In the genomic region with DNA sequence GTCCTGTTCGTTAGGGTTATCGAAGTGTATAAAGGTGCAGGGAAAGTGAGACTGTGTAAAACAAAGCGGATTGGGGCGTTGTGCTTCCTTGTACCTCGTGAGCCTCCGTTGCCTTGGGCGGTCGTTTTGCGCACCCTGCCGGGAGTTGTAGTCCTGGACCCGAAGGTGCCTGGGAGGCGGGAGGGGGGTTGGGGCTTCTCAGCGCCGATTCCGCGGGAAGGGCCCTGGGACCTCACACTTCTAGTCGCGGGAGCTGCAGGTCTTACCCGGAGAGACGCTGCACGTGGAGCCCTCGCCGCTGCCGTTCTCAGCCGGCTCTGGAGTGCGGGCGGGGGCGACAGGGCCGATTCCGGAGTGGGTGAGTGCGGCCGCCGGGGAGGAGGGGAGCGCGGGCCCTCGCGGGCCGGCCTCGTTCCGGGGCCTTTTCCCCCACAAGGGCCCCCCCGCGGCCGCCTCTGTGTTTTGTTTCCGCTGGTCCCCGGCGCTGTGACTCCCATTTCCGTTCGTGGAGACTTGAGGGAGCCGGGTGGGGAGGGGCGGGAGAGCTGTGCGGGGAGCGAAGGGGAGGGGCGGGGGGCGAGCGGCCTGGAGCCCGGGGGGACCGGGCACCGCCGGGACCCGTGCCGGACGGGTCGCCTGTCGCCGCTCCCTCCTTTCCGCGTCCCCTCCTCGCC, we compare ENCODE assay signal across 1 cellular context.
TF ChIP-seq lines count a peak whose summit lies in the region.

No MANE protein-coding gene starts in this region.

TF ChIP-seq in HEK293, 187 proteins besides CTCF, POLR2A, EP300 and RAD21 (continued from another document):
- no peak for TF ChIP-seq ZNF571 (tag by site-specific recombination; IDR thresholded peaks at IDR 0.05)
- TF ChIP-seq ZNF292 (tag by site-specific recombination; IDR thresholded peaks at IDR 0.05; ENCODE audit: borderline replicate concordance, low read depth): no peak
- TF ChIP-seq, protein P1, sequence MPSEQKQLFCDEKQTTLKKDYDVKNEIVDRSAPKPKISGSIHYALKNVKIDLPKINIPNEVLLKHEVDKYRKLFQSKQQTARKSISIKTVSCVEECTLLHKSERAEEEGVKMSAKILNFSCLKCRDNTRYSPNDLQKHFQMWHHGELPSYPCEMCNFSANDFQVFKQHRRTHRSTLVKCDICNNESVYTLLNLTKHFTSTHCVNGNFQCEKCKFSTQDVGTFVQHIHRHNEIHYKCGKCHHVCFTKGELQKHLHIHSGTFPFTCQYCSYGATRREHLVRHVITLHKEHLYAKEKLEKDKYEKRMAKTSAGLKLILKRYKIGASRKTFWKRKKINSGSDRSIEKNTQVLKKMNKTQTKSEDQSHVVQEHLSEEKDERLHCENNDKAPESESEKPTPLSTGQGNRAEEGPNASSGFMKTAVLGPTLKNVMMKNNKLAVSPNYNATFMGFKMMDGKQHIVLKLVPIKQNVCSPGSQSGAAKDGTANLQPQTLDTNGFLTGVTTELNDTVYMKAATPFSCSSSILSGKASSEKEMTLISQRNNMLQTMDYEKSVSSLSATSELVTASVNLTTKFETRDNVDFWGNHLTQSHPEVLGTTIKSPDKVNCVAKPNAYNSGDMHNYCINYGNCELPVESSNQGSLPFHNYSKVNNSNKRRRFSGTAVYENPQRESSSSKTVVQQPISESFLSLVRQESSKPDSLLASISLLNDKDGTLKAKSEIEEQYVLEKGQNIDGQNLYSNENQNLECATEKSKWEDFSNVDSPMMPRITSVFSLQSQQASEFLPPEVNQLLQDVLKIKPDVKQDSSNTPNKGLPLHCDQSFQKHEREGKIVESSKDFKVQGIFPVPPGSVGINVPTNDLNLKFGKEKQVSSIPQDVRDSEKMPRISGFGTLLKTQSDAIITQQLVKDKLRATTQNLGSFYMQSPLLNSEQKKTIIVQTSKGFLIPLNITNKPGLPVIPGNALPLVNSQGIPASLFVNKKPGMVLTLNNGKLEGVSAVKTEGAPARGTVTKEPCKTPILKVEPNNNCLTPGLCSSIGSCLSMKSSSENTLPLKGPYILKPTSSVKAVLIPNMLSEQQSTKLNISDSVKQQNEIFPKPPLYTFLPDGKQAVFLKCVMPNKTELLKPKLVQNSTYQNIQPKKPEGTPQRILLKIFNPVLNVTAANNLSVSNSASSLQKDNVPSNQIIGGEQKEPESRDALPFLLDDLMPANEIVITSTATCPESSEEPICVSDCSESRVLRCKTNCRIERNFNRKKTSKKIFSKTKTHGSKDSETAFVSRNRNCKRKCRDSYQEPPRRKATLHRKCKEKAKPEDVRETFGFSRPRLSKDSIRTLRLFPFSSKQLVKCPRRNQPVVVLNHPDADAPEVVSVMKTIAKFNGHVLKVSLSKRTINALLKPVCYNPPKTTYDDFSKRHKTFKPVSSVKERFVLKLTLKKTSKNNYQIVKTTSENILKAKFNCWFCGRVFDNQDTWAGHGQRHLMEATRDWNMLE (tag by site-specific recombination; conservative IDR thresholded peaks at IDR 0.05; ENCODE audit: low read depth): peak; percentile 57; the same call in 1 of the 2 replicates
- TF ChIP-seq ZNF677 (tag by site-specific recombination; IDR thresholded peaks at IDR 0.05): no peak
- TF ChIP-seq, protein P2, sequence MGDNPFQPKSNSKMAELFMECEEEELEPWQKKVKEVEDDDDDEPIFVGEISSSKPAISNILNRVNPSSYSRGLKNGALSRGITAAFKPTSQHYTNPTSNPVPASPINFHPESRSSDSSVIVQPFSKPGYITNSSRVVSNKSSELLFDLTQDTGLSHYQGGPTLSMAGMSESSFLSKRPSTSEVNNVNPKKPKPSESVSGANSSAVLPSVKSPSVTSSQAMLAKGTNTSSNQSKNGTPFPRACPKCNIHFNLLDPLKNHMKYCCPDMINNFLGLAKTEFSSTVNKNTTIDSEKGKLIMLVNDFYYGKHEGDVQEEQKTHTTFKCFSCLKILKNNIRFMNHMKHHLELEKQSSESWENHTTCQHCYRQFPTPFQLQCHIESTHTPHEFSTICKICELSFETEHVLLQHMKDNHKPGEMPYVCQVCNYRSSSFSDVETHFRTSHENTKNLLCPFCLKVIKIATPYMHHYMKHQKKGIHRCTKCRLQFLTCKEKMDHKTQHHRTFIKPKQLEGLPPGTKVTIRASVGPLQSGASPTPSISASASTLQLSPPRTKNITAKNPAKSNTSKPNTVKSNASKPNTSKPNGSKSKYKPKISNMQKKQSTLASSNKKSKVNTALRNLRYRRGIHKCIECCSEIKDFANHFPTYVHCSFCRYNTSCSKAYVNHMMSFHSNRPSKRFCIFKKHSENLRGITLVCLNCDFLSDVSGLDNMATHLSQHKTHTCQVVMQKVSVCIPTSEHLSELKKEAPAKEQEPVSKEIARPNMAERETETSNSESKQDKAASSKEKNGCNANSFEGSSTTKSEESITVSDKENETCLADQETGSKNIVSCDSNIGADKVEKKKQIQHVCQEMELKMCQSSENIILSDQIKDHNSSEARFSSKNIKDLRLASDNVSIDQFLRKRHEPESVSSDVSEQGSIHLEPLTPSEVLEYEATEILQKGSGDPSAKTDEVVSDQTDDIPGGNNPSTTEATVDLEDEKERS (tag by site-specific recombination; IDR thresholded peaks at IDR 0.05): no peak
- no peak for TF ChIP-seq ZNF404 (tag by site-specific recombination; IDR thresholded peaks at IDR 0.05)
- peak; percentile 81; the same call in 1 of the 2 replicates for TF ChIP-seq ZNF580 (tag by site-specific recombination; IDR thresholded peaks at IDR 0.05)
TF ChIP-seq in HEK293: peak in this region for 54.
